8 cellular contexts compared by ENCODE assay signal in genomic region chr14:22319526-22320352, GRCh38.
DNase-seq lines count a peak whose midpoint lies in the region; ATAC-seq, FAIRE-seq and TF ChIP-seq lines count a peak whose summit lies in the region.

No MANE protein-coding gene starts in this region.

- ATAC-seq in HG03108 (IDR thresholded peaks at IDR 0.05; ENCODE audit: unreplicated experiment) (peak; percentile 80), PC-3 (peak; percentile 78)

- peaks cover 24% of the 10 kb centered on the region for H3K4me1 ChIP-seq in PC-3 (ENCODE audit: insufficient read depth, low read length)
- H3K4me1 ChIP-seq in breast epithelium = no peaks in the 10 kb centered on the region
- no peaks in the 10 kb centered on the region for H3K4me1 ChIP-seq in testis

- intact Hi-C loops in PC-3 (cut with micrococcal nuclease) (loop anchor here (1.0 to 10.0 kb wide), 7 partner anchors 16 to 335 kb away; no protein-coding TSS in a partner anchor), breast epithelium (cut with DNase I; ENCODE audit: low total_unique reads) (no loop called here), testis (cut with DNase I; ENCODE audit: low total_unique reads) (loop anchor here (10.0 kb wide), 1 partner anchor 55 kb away; no protein-coding TSS in a partner anchor)

- DNase-seq in NOMO-1 (lab: John Stamatoyannopoulos, UW; ENCODE audit: unreplicated experiment in 2 of 2) = peak; percentile 26 to 58
- no peak for DNase-seq in NOMO-1 treated with dmso at 0.1 percent for 144 hours (lab: John Stamatoyannopoulos, UW; ENCODE audit: unreplicated experiment)
- DNase-seq in PC-3 = peak; percentile 89
- peak in 1 of 2 donors; percentile 44 for DNase-seq in breast epithelium (ENCODE audit: low spot score in 2 of 2)
- DNase-seq in testis = peak; percentile 76
- no peak for DNase-seq in HTR-8/SVneo (ENCODE audit: insufficient read length, low spot score)

- BruUV-seq in PC-3 (replicated peaks; lab: Mats Ljungman, UMichigan) = no TSS peak

- H3K36me3 ChIP-seq in PC-3 (ENCODE audit: low read depth, low read length) (no peaks in the 10 kb centered on the region), breast epithelium (no peaks in the 10 kb centered on the region), testis (ENCODE audit: low read depth, missing control alignments) (no peaks in the 10 kb centered on the region)

- H3K9ac ChIP-seq in PC-3 (ENCODE audit: low read length) = no peak overlapping the region

- CTCF ChIA-PET in PC-3 (lab: Charles Lee) = interaction anchor here (0.6 to 2.4 kb wide), 19 partner anchors 14 to 406 kb away, joined by 3 to 59 read pairs (median 6); no protein-coding TSS in a partner anchor

- H3K27ac ChIP-seq in PC-3 (ENCODE audit: low read length) = no peak overlapping the region
- no peak overlapping the region for H3K27ac ChIP-seq in breast epithelium
- H3K27ac ChIP-seq in testis = no peak overlapping the region

- POLR2A ChIA-PET in PC-3 (lab: Charles Lee; ENCODE audit: unreplicated experiment) = interaction anchor here (0.5 to 1.0 kb wide), 3 partner anchors 13 to 231 kb away, joined by 3 to 40 read pairs (median 3); no protein-coding TSS in a partner anchor

- FAIRE-seq in islet of Langerhans (lab: Jason Lieb, UNC) = peak; percentile 96
- no peak for FAIRE-seq in HTR-8/SVneo (lab: Jason Lieb, UNC)

- no peaks in the 10 kb centered on the region for H3K9me3 ChIP-seq in PC-3 (ENCODE audit: low read length)
- no peaks in the 10 kb centered on the region for H3K9me3 ChIP-seq in breast epithelium
- H3K9me3 ChIP-seq in testis = no peaks in the 10 kb centered on the region

- H4K20me1 ChIP-seq in PC-3 (ENCODE audit: low read length) = no peaks in the 10 kb centered on the region

- H3K9me2 ChIP-seq in PC-3 (replicated peaks; ENCODE audit: low read length) = no peaks in the 10 kb centered on the region

- no peaks in the 10 kb centered on the region for H3K79me2 ChIP-seq in PC-3 (ENCODE audit: low read length)

- TF ChIP-seq CTCF in PC-3 (conservative IDR thresholded peaks at IDR 0.05; ENCODE audit: low read depth, low read length) = peak; percentile 81
- peak; percentile 51 to 58 (median 52) for TF ChIP-seq CTCF in breast epithelium (IDR thresholded peaks at IDR 0.05)
- peak; percentile 46 to 75 (median 68) for TF ChIP-seq CTCF in testis (IDR thresholded peaks at IDR 0.05)

- H2AFZ ChIP-seq in PC-3 (ENCODE audit: low read length) = no peak overlapping the region

- H3K27me3 ChIP-seq in PC-3 (ENCODE audit: low read length) (no peaks in the 10 kb centered on the region), breast epithelium (no peaks in the 10 kb centered on the region), testis (no peaks in the 10 kb centered on the region)

- no peak for TF ChIP-seq POLR2A in breast epithelium (IDR thresholded peaks at IDR 0.05)
- TF ChIP-seq POLR2A in testis (IDR thresholded peaks at IDR 0.05) = no peak

- no peaks in the 10 kb centered on the region for H3F3A ChIP-seq in PC-3 (ENCODE audit: low read length, unreplicated experiment)

- WGBS in testis, 2 donors = 47 to 57% methylated on average over 4 of the region's 4 CpGs

- H3K4me3 ChIP-seq in PC-3 (ENCODE audit: low read length) (no peak overlapping the region), breast epithelium (no peak overlapping the region), testis (no peak overlapping the region)

- no peak overlapping the region for H3K4me2 ChIP-seq in PC-3 (ENCODE audit: low read length)

Comparison
In these comparisons a context has a peak if more than half of its experiments do, and no peak if none do; other contexts are left out.
1. DNase-seq: peak in NOMO-1 (2 of 2), PC-3 (single experiment) and testis (single experiment); none in NOMO-1 treated with dmso at 0.1 percent for 144 hours (single experiment) and HTR-8/SVneo (single experiment).
2. Peak in every context shown above with its lines, with median percentiles within 50 percentile points of each other: CTCF ChIP-seq.